ENCODE assay signal across 1 cellular context in the genomic region with DNA sequence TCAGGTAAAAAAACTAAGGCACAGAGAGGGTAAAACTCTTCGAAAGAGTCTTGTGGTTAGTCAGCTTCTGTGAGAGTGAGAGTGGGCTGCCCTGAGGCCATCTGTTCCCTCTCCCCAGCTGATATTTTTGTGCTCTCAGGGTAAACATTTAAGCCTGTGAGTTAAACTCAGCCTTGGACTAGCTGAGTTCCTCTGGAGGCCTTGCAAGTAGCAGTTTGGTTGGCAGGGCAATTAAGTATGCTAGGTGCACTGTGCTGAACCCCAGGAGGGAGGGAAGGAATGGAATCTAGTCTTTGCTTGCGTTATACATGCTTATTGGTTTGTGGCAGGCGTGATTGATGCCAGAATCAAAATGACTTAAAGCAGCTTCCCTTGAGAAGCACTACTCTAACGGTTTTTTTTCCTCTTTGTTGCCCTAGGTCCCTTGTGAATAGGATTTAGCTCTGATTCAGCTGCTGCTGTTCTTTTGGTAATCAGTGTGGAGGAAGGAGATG.
A peak's percentile ranks its signal among the peaks of the same experiment; 100 is the strongest.
TF ChIP-seq lines count a peak whose summit lies in the region.

No MANE protein-coding gene starts in this region.

TF ChIP-seq in HEK293, 187 proteins besides CTCF, POLR2A, EP300 and RAD21 (continued from another document):
- TF ChIP-seq BCL6B (tag by site-specific recombination; IDR thresholded peaks at IDR 0.05) (peak; percentile 50; the same call in 1 of the 2 replicates), ZNF394 (tag by site-specific recombination; IDR thresholded peaks at IDR 0.05; ENCODE audit: borderline replicate concordance) (peak; percentile 13; the same call in 1 of the 2 replicates), IKZF3 (tag by site-specific recombination; IDR thresholded peaks at IDR 0.05) (0 out of 2 replicates have a peak, but pooled peaks have one; percentile 7), FEZF1 (tag by site-specific recombination; IDR thresholded peaks at IDR 0.05) (peak; percentile 75), REPIN1 (tag by site-specific recombination; IDR thresholded peaks at IDR 0.05; ENCODE audit: low read depth) (no peak), ZNF701 (tag by site-specific recombination; IDR thresholded peaks at IDR 0.05) (no peak), SP7 (tag by site-specific recombination; IDR thresholded peaks at IDR 0.05) (peak; percentile 52), GLIS1 (tag by site-specific recombination; IDR thresholded peaks at IDR 0.05) (peak; percentile 55)
- TF ChIP-seq, protein P1, sequence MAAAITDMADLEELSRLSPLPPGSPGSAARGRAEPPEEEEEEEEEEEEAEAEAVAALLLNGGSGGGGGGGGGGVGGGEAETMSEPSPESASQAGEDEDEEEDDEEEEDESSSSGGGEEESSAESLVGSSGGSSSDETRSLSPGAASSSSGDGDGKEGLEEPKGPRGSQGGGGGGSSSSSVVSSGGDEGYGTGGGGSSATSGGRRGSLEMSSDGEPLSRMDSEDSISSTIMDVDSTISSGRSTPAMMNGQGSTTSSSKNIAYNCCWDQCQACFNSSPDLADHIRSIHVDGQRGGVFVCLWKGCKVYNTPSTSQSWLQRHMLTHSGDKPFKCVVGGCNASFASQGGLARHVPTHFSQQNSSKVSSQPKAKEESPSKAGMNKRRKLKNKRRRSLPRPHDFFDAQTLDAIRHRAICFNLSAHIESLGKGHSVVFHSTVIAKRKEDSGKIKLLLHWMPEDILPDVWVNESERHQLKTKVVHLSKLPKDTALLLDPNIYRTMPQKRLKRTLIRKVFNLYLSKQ (tag by site-specific recombination; IDR thresholded peaks at IDR 0.05; ENCODE audit: borderline replicate concordance), result no peak
